In genomic region chr12:63874897-63875296, GRCh38 we compare ENCODE assay signal across 31 cellular contexts. TPM values are rescaled to one million over a fixed set of nuclear protein-coding genes. Genes with fewer than 3 reads are reported as not detected.
"Had no signal": no experiment of that assay in that cellular context is flagged by ENCODE, and none has a peak within 500 bp of the region (broad histone marks: within the 10 kb centered on the region; RNA-seq: fewer than 3 reads in every experiment).

No MANE protein-coding gene starts in this region.

- ATAC-seq: activated CD4-positive, CD25-positive, alpha-beta regulatory T cell treated with anti-CD3 and anti-CD28 coated beads, Interleukin-2, amount 50 U/mL, for 24 hours; activated CD8-positive, alpha-beta memory T cell treated with anti-CD3 and anti-CD28 coated beads, Interleukin-2, amount 10 ng/mL, durations not matched to agents 7 days and 5 days; activated CD8-positive, alpha-beta T cell treated with anti-CD3 and anti-CD28 coated beads, Interleukin-2, amount 10 ng/mL, durations not matched to agents 7 days and 5 days; activated naive CD8-positive, alpha-beta T cell treated with anti-CD3 and anti-CD28 coated beads, Interleukin-2, amount 50 U/mL, for 24 hours; body of pancreas; gastroesophageal sphincter; heart right ventricle had no signal

- H3K27ac ChIP-seq: adrenal gland, body of pancreas, colonic mucosa, epithelial cell of prostate, esophagus squamous epithelium, gastroesophageal sphincter, heart right ventricle, VCaP had no signal

- H3K4me1 ChIP-seq: colonic mucosa, esophagus squamous epithelium had no signal

- FAIRE-seq: endothelial cell of umbilical vein had no signal

- H3K27me3 ChIP-seq: adrenal gland, body of pancreas, colonic mucosa, esophagus squamous epithelium, gastroesophageal sphincter, heart right ventricle had no signal

- H3K4me3 ChIP-seq: adrenal gland, body of pancreas, colonic mucosa, esophagus squamous epithelium, gastroesophageal sphincter, heart right ventricle had no signal

- H3K9me3 ChIP-seq: adrenal gland, body of pancreas, colonic mucosa, esophagus squamous epithelium, gastroesophageal sphincter, heart right ventricle had no signal

- DNase-seq: activated B cell treated with CpG ODN at 0.5 μM for 24 hours; activated CD4-positive, alpha-beta T cell treated with anti-CD3 and anti-CD28 coated beads for 48 hours; activated CD4-positive, alpha-beta T cell treated with anti-CD3 and anti-CD28 coated beads, Interleukin-2, amount 50 U/mL, for 1 hour; activated CD4-positive, alpha-beta T cell treated with anti-CD3 and anti-CD28 coated beads, Interleukin-2, amount 50 U/mL, for 48 hours; activated CD8-positive, alpha-beta memory T cell treated with anti-CD3 and anti-CD28 coated beads, Interleukin-2, amount 10 ng/mL, durations not matched to agents 7 days and 5 days; activated CD8-positive, alpha-beta memory T cell treated with anti-CD3 and anti-CD28 coated beads, Interleukin-2, amount 50 U/mL, for 4 hours; activated CD8-positive, alpha-beta T cell treated with anti-CD3 and anti-CD28 coated beads, Interleukin-2, amount 10 ng/mL, durations not matched to agents 7 days and 5 days; activated effector memory CD4-positive, alpha-beta T cell treated with anti-CD3 and anti-CD28 coated beads, Interleukin-2, amount 50 U/mL, for 16 hours; activated naive CD4-positive, alpha-beta T cell treated with anti-CD3 and anti-CD28 coated beads for 36 hours; activated naive CD8-positive, alpha-beta T cell treated with anti-CD3 and anti-CD28 coated beads for 36 hours; activated naive CD8-positive, alpha-beta T cell treated with anti-CD3 and anti-CD28 coated beads, Interleukin-2, amount 50 U/mL, for 24 hours; activated T-cell treated with anti-CD3 and anti-CD28 coated beads, Interleukin-2, amount 50 U/mL, for 1 hour; activated T-cell treated with anti-CD3 and anti-CD28 coated beads, Interleukin-2, amount 50 U/mL, for 48 hours; adrenal gland; amygdala; aorta; body of pancreas; central memory CD4-positive, alpha-beta T cell; cerebellar nuclear complex; colonic mucosa; effector CD8-positive, alpha-beta T cell; esophagus squamous epithelium; foreskin melanocyte; heart right ventricle; hippocampal formation; T-helper 2 cell had no signal

- H3K36me3 ChIP-seq: adrenal gland, colonic mucosa, esophagus squamous epithelium, gastroesophageal sphincter, heart right ventricle had no signal

RNA-seq across cellular contexts. Expression of gene SRGAP1, which starts 30.4 kb away (rescaled TPM):
- total RNA-seq: activated CD8-positive, alpha-beta T cell treated with anti-CD3 and anti-CD28 coated beads, Interleukin-2, amount 10 ng/mL, durations not matched to agents 7 days and 5 days had no signal
